In the genomic region with DNA sequence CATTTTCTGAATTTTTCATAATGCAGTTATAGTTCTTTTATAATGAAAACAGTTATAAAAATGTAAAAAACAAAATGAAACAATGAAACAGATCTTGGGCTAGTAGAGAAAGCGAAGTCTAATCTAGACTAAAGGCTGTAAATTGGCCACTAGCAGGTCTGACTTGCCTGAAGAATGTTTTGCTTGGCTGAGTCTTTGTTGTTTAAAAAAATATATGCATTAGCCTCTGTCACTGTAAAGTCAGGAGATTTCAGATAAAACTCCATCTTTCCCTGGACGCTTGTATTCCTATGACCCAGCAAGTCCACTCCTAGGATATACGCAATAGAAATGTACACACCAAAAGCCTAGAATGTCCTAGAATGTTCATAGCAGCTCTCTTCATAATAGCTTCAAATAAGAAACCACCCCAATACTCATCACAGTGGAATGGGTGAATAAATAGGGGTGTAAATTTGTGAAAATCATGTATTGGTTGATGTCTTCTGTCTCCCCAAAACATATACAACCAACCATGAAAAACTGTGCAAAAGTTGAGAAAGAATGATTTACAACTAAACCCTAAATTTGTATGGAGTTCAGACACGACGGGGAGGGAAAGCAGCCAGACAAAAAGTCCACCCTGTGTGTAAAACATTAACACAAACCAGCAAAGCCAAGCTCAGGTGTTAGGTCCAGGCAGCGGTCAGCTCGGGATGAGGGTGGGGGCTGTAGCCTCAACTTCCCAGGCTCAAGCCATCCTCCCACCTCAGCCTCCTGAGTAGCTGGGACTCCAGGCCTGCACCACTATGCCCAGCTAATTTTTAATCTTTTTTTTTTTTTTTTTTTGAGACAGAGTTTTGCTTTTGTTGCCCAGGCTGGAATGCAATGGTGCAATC, we compare ENCODE assay signal across 1 cellular context.
TF ChIP-seq lines count a peak whose summit lies in the region.

No MANE protein-coding gene starts in this region.

TF ChIP-seq in HEK293, 187 proteins besides CTCF, POLR2A, EP300 and RAD21 (continued from another document):
- TF ChIP-seq, protein P1, sequence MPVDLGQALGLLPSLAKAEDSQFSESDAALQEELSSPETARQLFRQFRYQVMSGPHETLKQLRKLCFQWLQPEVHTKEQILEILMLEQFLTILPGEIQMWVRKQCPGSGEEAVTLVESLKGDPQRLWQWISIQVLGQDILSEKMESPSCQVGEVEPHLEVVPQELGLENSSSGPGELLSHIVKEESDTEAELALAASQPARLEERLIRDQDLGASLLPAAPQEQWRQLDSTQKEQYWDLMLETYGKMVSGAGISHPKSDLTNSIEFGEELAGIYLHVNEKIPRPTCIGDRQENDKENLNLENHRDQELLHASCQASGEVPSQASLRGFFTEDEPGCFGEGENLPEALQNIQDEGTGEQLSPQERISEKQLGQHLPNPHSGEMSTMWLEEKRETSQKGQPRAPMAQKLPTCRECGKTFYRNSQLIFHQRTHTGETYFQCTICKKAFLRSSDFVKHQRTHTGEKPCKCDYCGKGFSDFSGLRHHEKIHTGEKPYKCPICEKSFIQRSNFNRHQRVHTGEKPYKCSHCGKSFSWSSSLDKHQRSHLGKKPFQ (tag by site-specific recombination; IDR thresholded peaks at IDR 0.05) = no peak
- no peak for TF ChIP-seq SALL2 (tag by site-specific recombination; IDR thresholded peaks at IDR 0.05; ENCODE audit: borderline replicate concordance)
- TF ChIP-seq, protein P2, sequence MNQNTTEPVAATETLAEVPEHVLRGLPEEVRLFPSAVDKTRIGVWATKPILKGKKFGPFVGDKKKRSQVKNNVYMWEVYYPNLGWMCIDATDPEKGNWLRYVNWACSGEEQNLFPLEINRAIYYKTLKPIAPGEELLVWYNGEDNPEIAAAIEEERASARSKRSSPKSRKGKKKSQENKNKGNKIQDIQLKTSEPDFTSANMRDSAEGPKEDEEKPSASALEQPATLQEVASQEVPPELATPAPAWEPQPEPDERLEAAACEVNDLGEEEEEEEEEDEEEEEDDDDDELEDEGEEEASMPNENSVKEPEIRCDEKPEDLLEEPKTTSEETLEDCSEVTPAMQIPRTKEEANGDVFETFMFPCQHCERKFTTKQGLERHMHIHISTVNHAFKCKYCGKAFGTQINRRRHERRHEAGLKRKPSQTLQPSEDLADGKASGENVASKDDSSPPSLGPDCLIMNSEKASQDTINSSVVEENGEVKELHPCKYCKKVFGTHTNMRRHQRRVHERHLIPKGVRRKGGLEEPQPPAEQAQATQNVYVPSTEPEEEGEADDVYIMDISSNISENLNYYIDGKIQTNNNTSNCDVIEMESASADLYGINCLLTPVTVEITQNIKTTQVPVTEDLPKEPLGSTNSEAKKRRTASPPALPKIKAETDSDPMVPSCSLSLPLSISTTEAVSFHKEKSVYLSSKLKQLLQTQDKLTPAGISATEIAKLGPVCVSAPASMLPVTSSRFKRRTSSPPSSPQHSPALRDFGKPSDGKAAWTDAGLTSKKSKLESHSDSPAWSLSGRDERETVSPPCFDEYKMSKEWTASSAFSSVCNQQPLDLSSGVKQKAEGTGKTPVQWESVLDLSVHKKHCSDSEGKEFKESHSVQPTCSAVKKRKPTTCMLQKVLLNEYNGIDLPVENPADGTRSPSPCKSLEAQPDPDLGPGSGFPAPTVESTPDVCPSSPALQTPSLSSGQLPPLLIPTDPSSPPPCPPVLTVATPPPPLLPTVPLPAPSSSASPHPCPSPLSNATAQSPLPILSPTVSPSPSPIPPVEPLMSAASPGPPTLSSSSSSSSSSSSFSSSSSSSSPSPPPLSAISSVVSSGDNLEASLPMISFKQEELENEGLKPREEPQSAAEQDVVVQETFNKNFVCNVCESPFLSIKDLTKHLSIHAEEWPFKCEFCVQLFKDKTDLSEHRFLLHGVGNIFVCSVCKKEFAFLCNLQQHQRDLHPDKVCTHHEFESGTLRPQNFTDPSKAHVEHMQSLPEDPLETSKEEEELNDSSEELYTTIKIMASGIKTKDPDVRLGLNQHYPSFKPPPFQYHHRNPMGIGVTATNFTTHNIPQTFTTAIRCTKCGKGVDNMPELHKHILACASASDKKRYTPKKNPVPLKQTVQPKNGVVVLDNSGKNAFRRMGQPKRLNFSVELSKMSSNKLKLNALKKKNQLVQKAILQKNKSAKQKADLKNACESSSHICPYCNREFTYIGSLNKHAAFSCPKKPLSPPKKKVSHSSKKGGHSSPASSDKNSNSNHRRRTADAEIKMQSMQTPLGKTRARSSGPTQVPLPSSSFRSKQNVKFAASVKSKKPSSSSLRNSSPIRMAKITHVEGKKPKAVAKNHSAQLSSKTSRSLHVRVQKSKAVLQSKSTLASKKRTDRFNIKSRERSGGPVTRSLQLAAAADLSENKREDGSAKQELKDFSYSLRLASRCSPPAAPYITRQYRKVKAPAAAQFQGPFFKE (tag by site-specific recombination; IDR thresholded peaks at IDR 0.05; ENCODE audit: borderline replicate concordance) = no peak
